ENCODE assay signal across 8 cellular contexts in genomic region chr20:50366270-50367103, GRCh38.
DNase-seq lines count a peak whose midpoint lies in the region; ATAC-seq lines count a peak whose summit lies in the region.

No MANE protein-coding gene starts in this region.

- no peak overlapping the region for H3K4me3 Mint-ChIP-seq in natural killer cell treated with Interleukin-12 subunit alpha and Interleukin-12 subunit beta and Interleukin-15 and Interleukin-18, amount 100 ng/mL, for 72 hours

- peaks cover 28 to 32% of the 10 kb centered on the region in 2 donors for H3K4me1 Mint-ChIP-seq in natural killer cell treated with Interleukin-12 subunit alpha and Interleukin-12 subunit beta and Interleukin-15 and Interleukin-18, amount 100 ng/mL, for 72 hours (ENCODE audit: low read depth in 2 of 2)

- peak overlapping the region; percentile 47 for H3K4me3 ChIP-seq in SK-N-MC
- no peak overlapping the region for H3K4me3 ChIP-seq in skeletal muscle cell (ENCODE audit: low read depth, low read length)

- peak overlapping the region in 1 of 2 donors; percentile 43 for H3K27ac Mint-ChIP-seq in natural killer cell treated with Interleukin-12 subunit alpha and Interleukin-12 subunit beta and Interleukin-15 and Interleukin-18, amount 100 ng/mL, for 72 hours

- peaks cover 3% of the 10 kb centered on the region for H3K9me3 Mint-ChIP-seq in natural killer cell treated with Interleukin-12 subunit alpha and Interleukin-12 subunit beta and Interleukin-15 and Interleukin-18, amount 100 ng/mL, for 72 hours

- DNase-seq in COLO829 (ENCODE audit: low spot score) = peak; percentile 76
- DNase-seq in NCI-H1092 (lab: John Stamatoyannopoulos, UW) = peak; percentile 91
- peak; percentile 96 for DNase-seq in SK-N-MC (ENCODE audit: low read depth, low spot score)
- peak; percentile 61 for DNase-seq in fibroblast of gingiva (ENCODE audit: low read depth)
- DNase-seq in skeletal muscle cell (ENCODE audit: low read depth) = peak; percentile 40
- no peak for DNase-seq in natural killer cell treated with Interleukin-12 subunit alpha and Interleukin-12 subunit beta and Interleukin-15 and Interleukin-18, amount 100 ng/mL, for 72 hours (ENCODE audit: low spot score)
- no peak for DNase-seq in cerebellar cortex (ENCODE audit: low spot score)

- peaks cover 6% of the 10 kb centered on the region for H3K36me3 Mint-ChIP-seq in natural killer cell treated with Interleukin-12 subunit alpha and Interleukin-12 subunit beta and Interleukin-15 and Interleukin-18, amount 100 ng/mL, for 72 hours

- ATAC-seq in natural killer cell treated with Interleukin-12 subunit alpha and Interleukin-12 subunit beta and Interleukin-15 and Interleukin-18, amount 100 ng/mL, for 72 hours = no peak
- no peak for ATAC-seq in GM21381 (IDR thresholded peaks at IDR 0.05; ENCODE audit: unreplicated experiment)

- H3K9me3 ChIP-seq in SK-N-MC (ENCODE audit: low read depth, low read length) = no peaks in the 10 kb centered on the region

- no peak overlapping the region for H3K9ac ChIP-seq in SK-N-MC (ENCODE audit: insufficient read length)

- peak overlapping the region; percentile 88 for H3K27ac ChIP-seq in SK-N-MC

- no peaks in the 10 kb centered on the region for H3K36me3 ChIP-seq in SK-N-MC (ENCODE audit: insufficient read depth, low read length)

- H3K27me3 Mint-ChIP-seq in natural killer cell treated with Interleukin-12 subunit alpha and Interleukin-12 subunit beta and Interleukin-15 and Interleukin-18, amount 100 ng/mL, for 72 hours = peaks cover 24 to 27% of the 10 kb centered on the region in 2 donors

Comparison
In these comparisons a context has a peak if more than half of its experiments do, and no peak if none do; other contexts are left out.
1. DNase-seq: peak in COLO829 (single experiment), NCI-H1092 (single experiment), SK-N-MC (single experiment), fibroblast of gingiva (single experiment) and skeletal muscle cell (single experiment); none in natural killer cell treated with Interleukin-12 subunit alpha and Interleukin-12 subunit beta and Interleukin-15 and Interleukin-18, amount 100 ng/mL, for 72 hours (single experiment) and cerebellar cortex (single experiment).